Comparison of ENCODE assay signal across 1 cellular context in the genomic region with DNA sequence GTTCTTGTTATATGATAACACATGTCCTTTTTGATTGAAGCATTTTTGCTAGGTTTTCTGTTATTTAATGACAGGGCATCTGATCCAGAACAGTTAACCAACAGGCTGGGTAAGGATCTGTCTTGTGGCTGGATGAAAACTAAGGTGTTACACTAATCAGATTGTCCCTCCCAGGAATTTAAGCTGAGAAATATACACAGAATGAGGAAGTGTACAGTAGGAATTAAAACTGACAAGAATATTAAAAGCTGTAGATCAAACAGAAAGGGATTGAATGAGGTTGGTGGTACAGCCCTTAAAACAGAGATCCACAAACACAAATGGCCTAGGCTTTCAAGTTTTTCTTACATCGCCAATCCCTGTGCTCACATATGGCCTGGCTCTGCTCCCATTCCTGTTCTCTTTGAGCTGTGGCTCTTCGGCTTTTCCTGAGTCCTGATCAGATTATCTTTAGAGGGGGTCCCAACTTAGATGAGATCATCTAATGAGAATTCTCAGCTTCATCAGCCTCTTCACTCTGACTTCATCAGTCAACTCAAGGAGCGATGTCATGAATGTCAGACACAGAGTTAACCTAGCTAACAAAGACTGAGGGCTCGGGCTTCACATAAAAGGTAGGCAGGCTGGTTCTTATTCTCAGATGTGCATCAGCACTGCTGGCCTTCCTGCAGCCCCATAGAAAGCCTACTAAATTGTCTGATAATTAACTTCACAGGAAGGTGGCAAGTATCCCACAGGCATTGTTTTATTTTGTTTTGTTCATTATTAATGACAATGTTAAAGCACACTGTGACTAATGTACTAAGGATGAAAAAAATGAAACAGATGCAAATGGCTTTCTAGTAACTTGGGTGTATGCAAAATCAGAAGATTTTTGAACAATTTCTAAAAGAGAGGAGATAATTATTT.
TF ChIP-seq lines count a peak whose summit lies in the region.

No MANE protein-coding gene starts in this region.

TF ChIP-seq in K562, 482 proteins besides CTCF, POLR2A, EP300 and RAD21:
- no peak for TF ChIP-seq ZNF175 (CRISPR knock-in tag; IDR thresholded peaks at IDR 0.05; ENCODE audit: low read depth)
- TF ChIP-seq MEIS2 (IDR thresholded peaks at IDR 0.05; ENCODE audit: partially characterized antibody) = peak; percentile 3
- peak; percentile 72; the same call in 1 of the 2 replicates for TF ChIP-seq SPI1 (IDR thresholded peaks at IDR 0.05; ENCODE audit: borderline replicate concordance, low read depth, low read length)
- no peak for TF ChIP-seq JUN (IDR thresholded peaks at IDR 0.05; ENCODE audit: borderline replicate concordance, low read depth, low read length)
- TF ChIP-seq JUN (CRISPR knock-in tag; IDR thresholded peaks at IDR 0.05; ENCODE audit: borderline replicate concordance) = no peak
